In the genomic region with DNA sequence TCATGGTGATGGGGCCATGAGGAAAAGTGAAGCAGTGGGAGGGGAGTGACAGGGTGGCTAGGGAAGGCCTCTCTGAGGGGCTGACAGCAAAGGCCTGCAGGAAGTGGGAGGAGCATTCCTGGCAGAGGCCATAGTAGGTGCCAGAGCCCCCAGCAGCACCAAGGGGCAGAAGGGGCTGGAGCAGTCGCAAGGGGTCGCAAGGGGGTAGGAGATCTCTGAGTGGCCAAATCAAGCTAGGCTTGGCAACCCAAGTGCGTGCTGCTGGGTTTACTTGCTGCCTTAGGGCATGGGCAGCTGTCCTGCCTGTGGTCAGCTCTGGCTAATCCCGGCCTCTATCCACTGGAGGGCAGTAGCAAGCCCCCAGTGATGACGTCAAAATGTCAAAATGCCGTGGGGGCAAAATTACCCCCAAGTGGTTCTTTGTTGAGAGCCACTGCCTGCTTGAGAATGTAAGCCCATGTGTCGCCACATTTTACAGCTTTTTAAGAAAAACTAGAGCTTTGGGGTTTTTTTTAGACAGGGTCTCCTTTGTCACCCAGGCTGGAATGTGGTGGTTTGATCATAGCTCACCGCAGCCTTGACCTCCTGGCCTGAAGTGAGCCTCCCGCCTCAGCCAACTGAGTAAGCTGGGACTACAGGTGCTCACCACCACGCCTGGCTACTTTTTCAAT, we compare ENCODE assay signal across 7 cellular contexts. TPM values are rescaled to one million over a fixed set of nuclear protein-coding genes. Genes with fewer than 3 reads are reported as not detected.
DNase-seq lines count a peak whose midpoint lies in the region; ATAC-seq, FAIRE-seq and TF ChIP-seq lines count a peak whose summit lies in the region.

No MANE protein-coding gene starts in this region.

- CTCF ChIA-PET in HepG2 (lab: Yijun Ruan, JAX; ENCODE audit: low intra/inter-chr PET ratio, low total read pairs), result interaction anchor here (1.5 kb wide), 2 partner anchors 32 to 110 kb away, joined by 4 to 12 read pairs; partner anchors contain the start of gene TGFB1

- peak; percentile 83 for FAIRE-seq in HepG2 (lab: Jason Lieb, UNC)

- H4K20me1 ChIP-seq in Loucy (ENCODE audit: insufficient read depth, low read length, poor library complexity, severe bottlenecking) (no peaks in the 10 kb centered on the region), HepG2 (ENCODE audit: insufficient read depth, low read length) (no peaks in the 10 kb centered on the region)

- no TSS peak for BruUV-seq in HepG2 (replicated peaks; lab: Mats Ljungman, UMichigan)

- peak overlapping the region; percentile 74 for H3K27ac ChIP-seq in HepG2 (ENCODE audit: extremely low read length, insufficient read depth, low read length)
- H3K27ac ChIP-seq in aorta (ENCODE audit: low read depth in 1 of 2, low read length in 2 of 2), result peak overlapping the region in 1 of 2 donors; percentile 11

- H3F3A ChIP-seq in Loucy (ENCODE audit: low read depth), result no peaks in the 10 kb centered on the region; the same call in 1 of the 2 replicates

- peaks cover 26% of the 10 kb centered on the region for H3K4me1 ChIP-seq in Loucy (ENCODE audit: insufficient read depth, low read length, poor library complexity, severe bottlenecking)
- peaks cover 71% of the 10 kb centered on the region for H3K4me1 ChIP-seq in HepG2 (ENCODE audit: insufficient read depth, low read length)
- H3K4me1 ChIP-seq in aorta (ENCODE audit: control insufficient read depth in 1 of 2, insufficient read depth in 2 of 2, low read length in 2 of 2), result no peaks in the 10 kb centered on the region

- DNase-seq in GM06990 (ENCODE audit: extremely low read depth, insufficient read length), result no peak
- DNase-seq in HepG2 (ENCODE audit: low spot score), result peak; percentile 82
- DNase-seq in aorta, result no peak
- DNase-seq in NCI-H2029 (lab: John Stamatoyannopoulos, UW), result no peak

- H3K4me2 ChIP-seq in Loucy (ENCODE audit: low read depth, low read length, poor library complexity, severe bottlenecking) (peak overlapping the region; percentile 35), HepG2 (ENCODE audit: low read depth, low read length) (peak overlapping the region; percentile 77)

- in situ Hi-C loops in HepG2 (cut with HindIII; ENCODE audit: extremely low pct_ligation_motif_present, low pct_unique_long_range_greater_than_20kb), result no loop called here

- no peaks in the 10 kb centered on the region for H3K9me3 Mint-ChIP-seq in brain

- peaks cover 15% of the 10 kb centered on the region for H3K79me2 ChIP-seq in Loucy (ENCODE audit: insufficient read depth, low read length)
- H3K79me2 ChIP-seq in HepG2 (ENCODE audit: insufficient read depth, low read length), result peaks cover 2% of the 10 kb centered on the region

- WGBS in HepG2 (ENCODE audit: low lambda C conversion rate), result 13% methylated on average over 3 of the region's 10 CpGs
- WGBS in aorta, 2 donors, result 46 to 56% methylated on average over 10 of the region's 10 CpGs

- H3K4me3 ChIP-seq in GM06990 (replicated peaks; ENCODE audit: low read depth, low read length), result no peak overlapping the region
- no peak overlapping the region for H3K4me3 ChIP-seq in Loucy (ENCODE audit: low read length, poor library complexity, severe bottlenecking)
- no peak overlapping the region for H3K4me3 ChIP-seq in HepG2 (replicated peaks in 1 of 3; ENCODE audit: insufficient read depth in 1 of 3, low read depth in 2 of 3, low read length in 3 of 3)
- H3K4me3 ChIP-seq in aorta (ENCODE audit: low read length in 2 of 2), result no peak overlapping the region

- no peak overlapping the region for H2AFZ ChIP-seq in Loucy (ENCODE audit: low read length)
- no peak overlapping the region for H2AFZ ChIP-seq in HepG2 (ENCODE audit: low read length)

- intact Hi-C loops in HepG2 (cut with micrococcal nuclease; ENCODE audit: unreplicated experiment), result no loop called here
- intact Hi-C loops in aorta (cut with DNase I), result loop anchor here (2.0 to 5.0 kb wide), 2 partner anchors 36 to 111 kb away; no protein-coding TSS in a partner anchor

- POLR2A ChIA-PET in HepG2 (lab: Yijun Ruan, JAX), result interaction anchor here (0.9 to 6.2 kb wide), 10 partner anchors 12 to 118 kb away, joined by 3 to 73 read pairs (median 8); partner anchors contain the start of genes B9D2, CCDC97, HNRNPUL1 and TGFB1

- H3K4me3 Mint-ChIP-seq in brain, result no peak overlapping the region

- peaks cover 36% of the 10 kb centered on the region for H3K4me1 Mint-ChIP-seq in brain

- TF ChIP-seq RAD21 in HepG2 (CRISPR knock-in tag; IDR thresholded peaks at IDR 0.05), result peak; percentile 63; the same call in 1 of the 2 replicates

- no peaks in the 10 kb centered on the region for H3K27me3 ChIP-seq in GM06990 (replicated peaks; ENCODE audit: control insufficient read depth, insufficient read depth, low read length)
- H3K27me3 ChIP-seq in Loucy (ENCODE audit: insufficient read depth, low read length, poor library complexity, severe bottlenecking), result no peaks in the 10 kb centered on the region
- no peaks in the 10 kb centered on the region for H3K27me3 ChIP-seq in HepG2 (ENCODE audit: control insufficient read depth in 1 of 2, insufficient read depth in 2 of 2, low read length in 2 of 2)
- no peaks in the 10 kb centered on the region for H3K27me3 ChIP-seq in aorta (ENCODE audit: control insufficient read depth in 1 of 2, insufficient read depth in 2 of 2, low read length in 1 of 2)

- H3K36me3 Mint-ChIP-seq in brain, result peaks cover 39% of the 10 kb centered on the region

- peaks cover 9% of the 10 kb centered on the region for H3K27me3 Mint-ChIP-seq in brain

- H3K9ac ChIP-seq in Loucy (ENCODE audit: low read depth, low read length, poor library complexity, severe bottlenecking), result peak overlapping the region; percentile 5
- H3K9ac ChIP-seq in HepG2 (ENCODE audit: insufficient read depth, low read depth, low read length), result peak overlapping the region; percentile 72; the same call in 1 of the 2 replicates

- H3K36me3 ChIP-seq in GM06990 (ENCODE audit: control insufficient read depth, insufficient read depth, low read length) (peaks cover 35% of the 10 kb centered on the region), Loucy (ENCODE audit: insufficient read depth, low read length) (peaks cover 39% of the 10 kb centered on the region; the same call in 1 of the 2 replicates), HepG2 (replicated peaks in 1 of 2; ENCODE audit: control insufficient read depth in 1 of 2, insufficient read depth in 2 of 2, low read length in 2 of 2) (peaks cover 8 to 29% of the 10 kb centered on the region in 2 experiments; a peak in 4 of 5 replicates), aorta (ENCODE audit: control insufficient read depth in 1 of 2, insufficient read depth in 2 of 2, low read length in 1 of 2) (peaks cover 0 to 7% of the 10 kb centered on the region in 2 donors)

- peak; percentile 33 for ATAC-seq in HepG2
- ATAC-seq in aorta (ENCODE audit: low FRiP score), result peak; percentile 19
- no peak for ATAC-seq in GM21786 (IDR thresholded peaks at IDR 0.05; ENCODE audit: unreplicated experiment)

- no peak for TF ChIP-seq POLR2A in HepG2 (IDR thresholded peaks at IDR 0.05; ENCODE audit: insufficient read depth in 1 of 2, low read depth in 2 of 2, low read length in 2 of 2)

- H3K9me2 ChIP-seq in Loucy (replicated peaks; ENCODE audit: low read depth, low read length), result no peaks in the 10 kb centered on the region

- H3K27ac Mint-ChIP-seq in brain, result peak overlapping the region in 2 of 5 experiments; percentile 22 to 52

- TF ChIP-seq CTCF in GM06990 (IDR thresholded peaks at IDR 0.05; ENCODE audit: insufficient read depth, low read length, poor library complexity, severe bottlenecking), result peak; percentile 62
- TF ChIP-seq CTCF in Loucy (conservative IDR thresholded peaks at IDR 0.05; ENCODE audit: low read length), result peak; percentile 72
- peak; percentile 53 to 66 for TF ChIP-seq CTCF in brain (conservative IDR thresholded peaks at IDR 0.05)
- TF ChIP-seq CTCF in HepG2 (CRISPR knock-in tag; IDR thresholded peaks at IDR 0.05), result peak; percentile 80

- TF ChIP-seq EP300 in HepG2 (IDR thresholded peaks at IDR 0.05; ENCODE audit: low read depth in 2 of 2, low read length in 2 of 2), result peak; percentile 56 to 63; a peak in 3 of 4 replicates
- no peak for TF ChIP-seq EP300 in HepG2 (CRISPR knock-in tag; IDR thresholded peaks at IDR 0.05; ENCODE audit: borderline replicate concordance)

- H3K9me3 ChIP-seq in Loucy (ENCODE audit: insufficient read depth, low read depth, low read length) (no peaks in the 10 kb centered on the region), HepG2 (ENCODE audit: low read length) (no peaks in the 10 kb centered on the region), aorta (ENCODE audit: control insufficient read depth, low read length) (no peaks in the 10 kb centered on the region)

RNA-seq across cellular contexts. Expression of gene CCDC97, which starts 11.8 kb away (rescaled TPM):
- polyA plus RNA-seq in brain (ENCODE audit: insufficient read depth, low read depth, low replicate concordance) (32.4 TPM), HepG2 (2011; rRNA removed) (6.2 and 7.2 TPM in 2 replicates), aorta (10 to 100 TPM in 1 of 2 donors, 1 to 10 TPM in 1; 7.0 to 10.8 TPM)
- total RNA-seq in HepG2 (2016; rRNA removed; fragmentation: Illumina TruSeq; extraction: Trizol) (7.1 and 7.3 TPM in 2 replicates), aorta (10 to 100 TPM; 18.7 to 24.3 TPM)
- total RNA-seq in HepG2 (2016; cell fraction: cytosol; rRNA removed; fragmentation: Illumina TruSeq; extraction: Trizol; ENCODE audit: low read depth), result 1.5 and 3.3 TPM in 2 replicates
- 6.7 and 7.8 TPM in 2 replicates for total RNA-seq in HepG2 (2016; cell fraction: insoluble cytoplasmic fraction; rRNA removed; fragmentation: Illumina TruSeq; extraction: Trizol)
- 4.3 and 5.8 TPM in 2 replicates for total RNA-seq in HepG2 (2016; cell fraction: membrane; rRNA removed; fragmentation: Illumina TruSeq; extraction: Trizol)
- 5.8 and 7.6 TPM in 2 replicates for total RNA-seq in HepG2 (2016; cell fraction: nucleus; rRNA removed; fragmentation: Illumina TruSeq; extraction: Trizol)
- 6.6 and 7.0 TPM in 2 replicates for polyA plus RNA-seq in HepG2 (2011; cell fraction: cytosol; rRNA removed)
- polyA plus RNA-seq in HepG2 (2011; cell fraction: nucleus; rRNA removed), result 10.5 and 12.4 TPM in 2 replicates
- 8.9 and 9.4 TPM in 2 replicates for polyA plus RNA-seq in HepG2 (2012)
- polyA plus RNA-seq in HepG2 (2016; cell fraction: cytosol; fragmentation: Illumina TruSeq; extraction: Trizol; ENCODE audit: low read depth), result 1.4 and 1.9 TPM in 2 replicates
- 10.6 and 15.1 TPM in 2 replicates for polyA plus RNA-seq in HepG2 (2016; cell fraction: insoluble cytoplasmic fraction; fragmentation: Illumina TruSeq; extraction: Trizol; ENCODE audit: low read depth)
- polyA plus RNA-seq in HepG2 (2016; cell fraction: membrane; fragmentation: Illumina TruSeq; extraction: Trizol; ENCODE audit: low read depth), result 4.3 and 5.1 TPM in 2 replicates
- polyA plus RNA-seq in HepG2 (2016; cell fraction: nucleus; fragmentation: Illumina TruSeq; extraction: Trizol; ENCODE audit: insufficient read depth, low read depth), result 16.5 and 17.3 TPM in 2 replicates
- 11.3 and 18.0 TPM in 2 replicates for polyA minus RNA-seq in HepG2 (2011; rRNA and poly(A)+ RNA removed; ENCODE audit: low replicate concordance)
- polyA minus RNA-seq in HepG2 (2011; cell fraction: cytosol; rRNA and poly(A)+ RNA removed), result 3.8 and 5.4 TPM in 2 replicates
- 9.4 and 9.9 TPM in 2 replicates for polyA minus RNA-seq in HepG2 (2011; cell fraction: nucleus; rRNA and poly(A)+ RNA removed)

RNA-seq across cellular contexts. Expression of gene TGFB1, which starts 32.0 kb away (rescaled TPM):
- polyA plus RNA-seq in brain (ENCODE audit: insufficient read depth, low read depth, low replicate concordance) (11.2 TPM), HepG2 (2011; rRNA removed) (5.4 and 6.2 TPM in 2 replicates), aorta (10 to 100 TPM; 25.4 to 56.6 TPM)
- total RNA-seq in HepG2 (2016; rRNA removed; fragmentation: Illumina TruSeq; extraction: Trizol) (2.7 and 4.1 TPM in 2 replicates), aorta (10 to 100 TPM; 81.6 to 97.5 TPM)
- total RNA-seq in HepG2 (2016; cell fraction: cytosol; rRNA removed; fragmentation: Illumina TruSeq; extraction: Trizol; ENCODE audit: low read depth), result 6.2 and 9.0 TPM in 2 replicates
- 2.2 and 3.6 TPM in 2 replicates for total RNA-seq in HepG2 (2016; cell fraction: insoluble cytoplasmic fraction; rRNA removed; fragmentation: Illumina TruSeq; extraction: Trizol)
- 12.7 and 14.7 TPM in 2 replicates for total RNA-seq in HepG2 (2016; cell fraction: membrane; rRNA removed; fragmentation: Illumina TruSeq; extraction: Trizol)
- 3.0 and 7.5 TPM in 2 replicates for total RNA-seq in HepG2 (2016; cell fraction: nucleus; rRNA removed; fragmentation: Illumina TruSeq; extraction: Trizol)
- 4.9 and 6.6 TPM in 2 replicates for polyA plus RNA-seq in HepG2 (2011; cell fraction: cytosol; rRNA removed)
- polyA plus RNA-seq in HepG2 (2011; cell fraction: nucleus; rRNA removed), result 24.0 and 30.3 TPM in 2 replicates
- 27.5 and 39.6 TPM in 2 replicates for polyA plus RNA-seq in HepG2 (2012)
- polyA plus RNA-seq in HepG2 (2016; cell fraction: cytosol; fragmentation: Illumina TruSeq; extraction: Trizol; ENCODE audit: low read depth), result 35.9 and 36.5 TPM in 2 replicates
- polyA plus RNA-seq in HepG2 (2016; cell fraction: insoluble cytoplasmic fraction; fragmentation: Illumina TruSeq; extraction: Trizol; ENCODE audit: low read depth), result 13.3 and 16.4 TPM in 2 replicates
- 49.5 and 52.5 TPM in 2 replicates for polyA plus RNA-seq in HepG2 (2016; cell fraction: membrane; fragmentation: Illumina TruSeq; extraction: Trizol; ENCODE audit: low read depth)
- 30.3 and 32.9 TPM in 2 replicates for polyA plus RNA-seq in HepG2 (2016; cell fraction: nucleus; fragmentation: Illumina TruSeq; extraction: Trizol; ENCODE audit: insufficient read depth, low read depth)
- polyA minus RNA-seq in HepG2 (2011; rRNA and poly(A)+ RNA removed; ENCODE audit: low replicate concordance), result 5.5 and 10.7 TPM in 2 replicates
- 17.6 and 20.2 TPM in 2 replicates for polyA minus RNA-seq in HepG2 (2011; cell fraction: cytosol; rRNA and poly(A)+ RNA removed)
- polyA minus RNA-seq in HepG2 (2011; cell fraction: nucleus; rRNA and poly(A)+ RNA removed), result 6.1 and 7.5 TPM in 2 replicates

RNA-seq across cellular contexts. Expression of gene B9D2, which starts 42.2 kb away (rescaled TPM):
- 11.8 TPM for polyA plus RNA-seq in brain (ENCODE audit: insufficient read depth, low read depth, low replicate concordance)
- 4.4 and 5.3 TPM in 2 replicates for total RNA-seq in HepG2 (2016; rRNA removed; fragmentation: Illumina TruSeq; extraction: Trizol)
- 1.6 and 2.5 TPM in 2 replicates for total RNA-seq in HepG2 (2016; cell fraction: cytosol; rRNA removed; fragmentation: Illumina TruSeq; extraction: Trizol; ENCODE audit: low read depth)
- 4.5 and 4.8 TPM in 2 replicates for total RNA-seq in HepG2 (2016; cell fraction: insoluble cytoplasmic fraction; rRNA removed; fragmentation: Illumina TruSeq; extraction: Trizol)
- 3.0 and 4.0 TPM in 2 replicates for total RNA-seq in HepG2 (2016; cell fraction: membrane; rRNA removed; fragmentation: Illumina TruSeq; extraction: Trizol)
- total RNA-seq in HepG2 (2016; cell fraction: nucleus; rRNA removed; fragmentation: Illumina TruSeq; extraction: Trizol), result 2.3 and 2.6 TPM in 2 replicates
- 2.9 and 3.1 TPM in 2 replicates for polyA plus RNA-seq in HepG2 (2011; rRNA removed)
- 2.1 and 3.5 TPM in 2 replicates for polyA plus RNA-seq in HepG2 (2011; cell fraction: cytosol; rRNA removed)
- 2.3 and 2.4 TPM in 2 replicates for polyA plus RNA-seq in HepG2 (2011; cell fraction: nucleus; rRNA removed)
- 1.1 and 1.5 TPM in 2 replicates for polyA plus RNA-seq in HepG2 (2012)
- polyA plus RNA-seq in HepG2 (2016; cell fraction: cytosol; fragmentation: Illumina TruSeq; extraction: Trizol; ENCODE audit: low read depth), result 1.9 TPM in 2 replicates
- 3.4 and 4.7 TPM in 2 replicates for polyA plus RNA-seq in HepG2 (2016; cell fraction: insoluble cytoplasmic fraction; fragmentation: Illumina TruSeq; extraction: Trizol; ENCODE audit: low read depth)
- polyA plus RNA-seq in HepG2 (2016; cell fraction: membrane; fragmentation: Illumina TruSeq; extraction: Trizol; ENCODE audit: low read depth), result 2.7 and 3.1 TPM in 2 replicates
- polyA plus RNA-seq in HepG2 (2016; cell fraction: nucleus; fragmentation: Illumina TruSeq; extraction: Trizol; ENCODE audit: insufficient read depth, low read depth), result 3.4 and 5.8 TPM in 2 replicates
- 2.0 and 4.3 TPM in 2 replicates for polyA minus RNA-seq in HepG2 (2011; rRNA and poly(A)+ RNA removed; ENCODE audit: low replicate concordance)
- 1.2 and 1.5 TPM in 2 replicates for polyA minus RNA-seq in HepG2 (2011; cell fraction: cytosol; rRNA and poly(A)+ RNA removed)
- 0.90 and 2.5 TPM in 2 replicates for polyA minus RNA-seq in HepG2 (2011; cell fraction: nucleus; rRNA and poly(A)+ RNA removed)
- total RNA-seq in aorta, result 1 to 10 TPM; 4.1 to 5.6 TPM
- polyA plus RNA-seq in aorta, result 10 to 100 TPM in 1 of 2 donors, 1 to 10 TPM in 1; 1.6 to 13.5 TPM

RNA-seq across cellular contexts. Expression of gene TMEM91, which starts 54.6 kb away (rescaled TPM):
- polyA plus RNA-seq in brain (ENCODE audit: insufficient read depth, low read depth, low replicate concordance) (8.6 TPM), HepG2 (2011; rRNA removed) (10.3 and 11.2 TPM in 2 replicates), aorta (10 to 100 TPM in 1 of 2 donors, 1 to 10 TPM in 1; 8.9 to 55.8 TPM)
- total RNA-seq in HepG2 (2016; rRNA removed; fragmentation: Illumina TruSeq; extraction: Trizol) (6.3 and 8.4 TPM in 2 replicates), aorta (10 to 100 TPM in 1 of 2 donors, 1 to 10 TPM in 1; 9.5 to 28.2 TPM)
- 4.9 and 6.5 TPM in 2 replicates for total RNA-seq in HepG2 (2016; cell fraction: cytosol; rRNA removed; fragmentation: Illumina TruSeq; extraction: Trizol; ENCODE audit: low read depth)
- 6.2 and 7.3 TPM in 2 replicates for total RNA-seq in HepG2 (2016; cell fraction: insoluble cytoplasmic fraction; rRNA removed; fragmentation: Illumina TruSeq; extraction: Trizol)
- total RNA-seq in HepG2 (2016; cell fraction: membrane; rRNA removed; fragmentation: Illumina TruSeq; extraction: Trizol), result 3.9 and 4.6 TPM in 2 replicates
- total RNA-seq in HepG2 (2016; cell fraction: nucleus; rRNA removed; fragmentation: Illumina TruSeq; extraction: Trizol), result 3.4 and 6.0 TPM in 2 replicates
- polyA plus RNA-seq in HepG2 (2011; cell fraction: cytosol; rRNA removed), result 8.3 and 10.4 TPM in 2 replicates
- polyA plus RNA-seq in HepG2 (2011; cell fraction: nucleus; rRNA removed), result 23.1 and 25.5 TPM in 2 replicates
- polyA plus RNA-seq in HepG2 (2012), result 7.9 and 10.2 TPM in 2 replicates
- 4.9 and 5.8 TPM in 2 replicates for polyA plus RNA-seq in HepG2 (2016; cell fraction: cytosol; fragmentation: Illumina TruSeq; extraction: Trizol; ENCODE audit: low read depth)
- polyA plus RNA-seq in HepG2 (2016; cell fraction: insoluble cytoplasmic fraction; fragmentation: Illumina TruSeq; extraction: Trizol; ENCODE audit: low read depth), result 5.7 and 7.2 TPM in 2 replicates
- 4.2 and 4.9 TPM in 2 replicates for polyA plus RNA-seq in HepG2 (2016; cell fraction: membrane; fragmentation: Illumina TruSeq; extraction: Trizol; ENCODE audit: low read depth)
- 9.5 and 11.5 TPM in 2 replicates for polyA plus RNA-seq in HepG2 (2016; cell fraction: nucleus; fragmentation: Illumina TruSeq; extraction: Trizol; ENCODE audit: insufficient read depth, low read depth)
- polyA minus RNA-seq in HepG2 (2011; rRNA and poly(A)+ RNA removed; ENCODE audit: low replicate concordance), result 2.0 and 33.3 TPM in 2 replicates
- polyA minus RNA-seq in HepG2 (2011; cell fraction: cytosol; rRNA and poly(A)+ RNA removed), result 4.9 and 7.2 TPM in 2 replicates
- 12.7 and 17.7 TPM in 2 replicates for polyA minus RNA-seq in HepG2 (2011; cell fraction: nucleus; rRNA and poly(A)+ RNA removed)

RNA-seq across cellular contexts. Expression of gene HNRNPUL1, which starts 57.6 kb away (rescaled TPM):
- polyA plus RNA-seq in brain (ENCODE audit: insufficient read depth, low read depth, low replicate concordance), result 329 TPM
- 81.7 and 88.8 TPM in 2 replicates for total RNA-seq in HepG2 (2016; rRNA removed; fragmentation: Illumina TruSeq; extraction: Trizol)
- 30.9 and 33.3 TPM in 2 replicates for total RNA-seq in HepG2 (2016; cell fraction: cytosol; rRNA removed; fragmentation: Illumina TruSeq; extraction: Trizol; ENCODE audit: low read depth)
- total RNA-seq in HepG2 (2016; cell fraction: insoluble cytoplasmic fraction; rRNA removed; fragmentation: Illumina TruSeq; extraction: Trizol), result 77.3 and 84.2 TPM in 2 replicates
- 78.7 and 78.8 TPM in 2 replicates for total RNA-seq in HepG2 (2016; cell fraction: membrane; rRNA removed; fragmentation: Illumina TruSeq; extraction: Trizol)
- 62.2 and 71.6 TPM in 2 replicates for total RNA-seq in HepG2 (2016; cell fraction: nucleus; rRNA removed; fragmentation: Illumina TruSeq; extraction: Trizol)
- 29.7 and 30.9 TPM in 2 replicates for polyA plus RNA-seq in HepG2 (2011; rRNA removed)
- 16.7 and 21.1 TPM in 2 replicates for polyA plus RNA-seq in HepG2 (2011; cell fraction: cytosol; rRNA removed)
- polyA plus RNA-seq in HepG2 (2011; cell fraction: nucleus; rRNA removed), result 36.0 and 41.1 TPM in 2 replicates
- 62.3 and 78.5 TPM in 2 replicates for polyA plus RNA-seq in HepG2 (2012)
- 43.7 and 48.0 TPM in 2 replicates for polyA plus RNA-seq in HepG2 (2016; cell fraction: cytosol; fragmentation: Illumina TruSeq; extraction: Trizol; ENCODE audit: low read depth)
- polyA plus RNA-seq in HepG2 (2016; cell fraction: insoluble cytoplasmic fraction; fragmentation: Illumina TruSeq; extraction: Trizol; ENCODE audit: low read depth), result 126 and 151 TPM in 2 replicates
- 99.0 and 109 TPM in 2 replicates for polyA plus RNA-seq in HepG2 (2016; cell fraction: membrane; fragmentation: Illumina TruSeq; extraction: Trizol; ENCODE audit: low read depth)
- polyA plus RNA-seq in HepG2 (2016; cell fraction: nucleus; fragmentation: Illumina TruSeq; extraction: Trizol; ENCODE audit: insufficient read depth, low read depth), result 102 and 113 TPM in 2 replicates
- 47.6 and 50.7 TPM in 2 replicates for polyA minus RNA-seq in HepG2 (2011; rRNA and poly(A)+ RNA removed; ENCODE audit: low replicate concordance)
- 23.6 and 33.9 TPM in 2 replicates for polyA minus RNA-seq in HepG2 (2011; cell fraction: cytosol; rRNA and poly(A)+ RNA removed)
- 61.9 and 71.0 TPM in 2 replicates for polyA minus RNA-seq in HepG2 (2011; cell fraction: nucleus; rRNA and poly(A)+ RNA removed)
- 100 to 1,000 TPM; 155 to 156 TPM for total RNA-seq in aorta
- 10 to 100 TPM; 59.5 to 82.5 TPM for polyA plus RNA-seq in aorta
